In the genomic region with DNA sequence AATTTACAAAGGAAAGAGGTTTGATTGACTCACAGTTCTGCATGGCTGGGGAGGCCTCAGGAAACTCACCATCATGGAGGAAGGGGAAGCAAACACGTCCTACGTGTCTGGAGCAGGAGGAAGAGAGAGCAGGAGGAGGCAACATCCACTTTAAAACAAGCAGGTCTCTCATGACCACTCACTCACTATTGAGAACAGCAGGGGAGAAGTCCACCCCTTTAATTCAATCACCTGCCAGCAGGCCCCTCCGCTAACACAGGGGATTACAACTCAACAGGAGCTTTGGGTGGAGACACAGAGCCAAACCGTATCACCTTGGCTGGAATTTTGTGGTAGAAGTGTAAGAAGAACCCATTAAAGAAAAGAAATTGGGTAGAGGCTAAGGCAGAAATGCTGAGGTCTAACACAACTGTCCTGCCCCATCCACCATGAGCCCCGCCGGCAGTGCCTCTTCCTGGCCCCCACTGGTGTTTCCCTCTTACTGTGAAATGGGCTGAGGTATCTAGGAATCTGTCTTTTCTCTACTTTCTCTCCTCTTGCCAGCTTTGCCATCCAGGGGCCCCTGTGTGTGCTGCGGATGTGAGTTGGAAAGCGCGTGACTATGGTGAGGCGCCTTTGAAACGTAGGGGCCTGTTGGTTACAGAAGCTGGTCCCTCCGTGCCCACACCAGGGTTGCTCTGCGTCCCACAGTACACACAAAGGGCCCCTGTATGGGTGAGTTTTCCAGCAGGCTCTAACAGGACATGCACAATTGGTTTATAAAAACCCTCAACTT, we compare ENCODE assay signal across 20 cellular contexts.
DNase-seq lines count a peak whose midpoint lies in the region; ATAC-seq and TF ChIP-seq lines count a peak whose summit lies in the region.
"Had no signal": no experiment of that assay in that cellular context is flagged by ENCODE, and none has a peak within 500 bp of the region (broad histone marks: within the 10 kb centered on the region; RNA-seq: fewer than 3 reads in every experiment).

No MANE protein-coding gene starts in this region.

- peaks cover 16% of the 10 kb centered on the region for H3K27me3 Mint-ChIP-seq in nephron progenitor cell (ENCODE audit: low read depth, poor library complexity)
- H3K27me3 Mint-ChIP-seq in T-helper 2 cell treated with Interferon-gamma antibody and Interleukin-4, amounts not matched to agents 5 μg/mL and 100 μg/mL, for 36 hours (ENCODE audit: low read depth) = no peaks in the 10 kb centered on the region

- TF ChIP-seq CTCF in coronary artery (IDR thresholded peaks at IDR 0.05) = no peak
- TF ChIP-seq CTCF in nephron progenitor cell (IDR thresholded peaks at IDR 0.05) = no peak
- no peak for TF ChIP-seq CTCF in mucosa of descending colon (IDR thresholded peaks at IDR 0.05)

- peaks cover 20% of the 10 kb centered on the region for H3K4me1 Mint-ChIP-seq in nephron progenitor cell
- no peaks in the 10 kb centered on the region for H3K4me1 Mint-ChIP-seq in T-helper 2 cell treated with Interferon-gamma antibody and Interleukin-4, amounts not matched to agents 5 μg/mL and 100 μg/mL, for 36 hours (ENCODE audit: low read depth)
- H3K4me1 Mint-ChIP-seq: B cell had no signal

- DNase-seq in NCI-H748 (lab: John Stamatoyannopoulos, UW; ENCODE audit: unreplicated experiment) (peak; percentile 55), NCI-H748 treated with DMSO at 0.1 percent for 48 hours (lab: John Stamatoyannopoulos, UW) (no peak), H7 (peak; percentile 52), coronary artery (ENCODE audit: low spot score) (peak; percentile 8), nephron progenitor cell (no peak), mucosa of descending colon (no peak)
- no peak for DNase-seq in T-helper 2 cell treated with Interferon-gamma antibody and Interleukin-4, amounts not matched to agents 5 μg/mL and 100 μg/mL, for 36 hours (ENCODE audit: low spot score)
- DNase-seq: C1 segment of cervical spinal cord; Calu3; CD4-positive, alpha-beta memory T cell; COR-L47; DMS53; DMS79 treated with DMSO at 0.1 percent for 48 hours; GF-D8; GOT3; H9 had no signal

- H3K4me3 ChIP-seq in H7 (ENCODE audit: insufficient read depth, low read depth, low read length) = no peak overlapping the region
- no peak overlapping the region for H3K4me3 ChIP-seq in coronary artery
- no peak overlapping the region for H3K4me3 ChIP-seq in mucosa of descending colon

- intact Hi-C loops in mucosa of descending colon (cut with DNase I, micrococcal nuclease) = no loop called here

- peaks cover 5% of the 10 kb centered on the region for H3K27me3 ChIP-seq in H7 (ENCODE audit: control insufficient read depth, insufficient read depth, low read length)

- no peaks in the 10 kb centered on the region for H3K4me1 ChIP-seq in mucosa of descending colon (ENCODE audit: low read depth)

- H3K27ac Mint-ChIP-seq in nephron progenitor cell = peak overlapping the region; percentile 12
- no peak overlapping the region for H3K27ac Mint-ChIP-seq in T-helper 2 cell treated with Interferon-gamma antibody and Interleukin-4, amounts not matched to agents 5 μg/mL and 100 μg/mL, for 36 hours
- H3K27ac Mint-ChIP-seq: B cell, H9 had no signal

- no peaks in the 10 kb centered on the region for H3K9me3 ChIP-seq in mucosa of descending colon

- ATAC-seq in GM18870 (IDR thresholded peaks at IDR 0.05; ENCODE audit: unreplicated experiment) (no peak), mucosa of descending colon (no peak)
- ATAC-seq: HCT116 had no signal

- H3K4me3 Mint-ChIP-seq in nephron progenitor cell = peak overlapping the region; percentile 41
- no peak overlapping the region for H3K4me3 Mint-ChIP-seq in T-helper 2 cell treated with Interferon-gamma antibody and Interleukin-4, amounts not matched to agents 5 μg/mL and 100 μg/mL, for 36 hours
- H3K4me3 Mint-ChIP-seq: B cell; CD4-positive, alpha-beta memory T cell; H9 had no signal

- H3K36me3 ChIP-seq in H7 (replicated peaks; ENCODE audit: control insufficient read depth, insufficient read depth, low read length) (no peaks in the 10 kb centered on the region), mucosa of descending colon (ENCODE audit: low read depth) (no peaks in the 10 kb centered on the region)

- H3K36me3 Mint-ChIP-seq in nephron progenitor cell (ENCODE audit: low read depth) = no peaks in the 10 kb centered on the region
- no peaks in the 10 kb centered on the region for H3K36me3 Mint-ChIP-seq in T-helper 2 cell treated with Interferon-gamma antibody and Interleukin-4, amounts not matched to agents 5 μg/mL and 100 μg/mL, for 36 hours (ENCODE audit: low read depth)
- H3K36me3 Mint-ChIP-seq: CD4-positive, alpha-beta memory T cell had no signal

- no peak overlapping the region for H3K27ac ChIP-seq in coronary artery
- H3K27ac ChIP-seq: 22Rv1 had no signal

- no peaks in the 10 kb centered on the region for H3K9me3 Mint-ChIP-seq in nephron progenitor cell
- no peaks in the 10 kb centered on the region for H3K9me3 Mint-ChIP-seq in T-helper 2 cell treated with Interferon-gamma antibody and Interleukin-4, amounts not matched to agents 5 μg/mL and 100 μg/mL, for 36 hours
- H3K9me3 Mint-ChIP-seq: H9 had no signal

Comparison
In these comparisons a context has a peak if more than half of its experiments do, and no peak if none do; other contexts are left out.
1. DNase-seq: peak in NCI-H748 (single experiment), H7 (single experiment) and coronary artery (single experiment); none in NCI-H748 treated with DMSO at 0.1 percent for 48 hours (single experiment), nephron progenitor cell (single experiment), mucosa of descending colon (0 of 3) and T-helper 2 cell treated with Interferon-gamma antibody and Interleukin-4, amounts not matched to agents 5 μg/mL and 100 μg/mL, for 36 hours (single experiment).